In the genomic region with DNA sequence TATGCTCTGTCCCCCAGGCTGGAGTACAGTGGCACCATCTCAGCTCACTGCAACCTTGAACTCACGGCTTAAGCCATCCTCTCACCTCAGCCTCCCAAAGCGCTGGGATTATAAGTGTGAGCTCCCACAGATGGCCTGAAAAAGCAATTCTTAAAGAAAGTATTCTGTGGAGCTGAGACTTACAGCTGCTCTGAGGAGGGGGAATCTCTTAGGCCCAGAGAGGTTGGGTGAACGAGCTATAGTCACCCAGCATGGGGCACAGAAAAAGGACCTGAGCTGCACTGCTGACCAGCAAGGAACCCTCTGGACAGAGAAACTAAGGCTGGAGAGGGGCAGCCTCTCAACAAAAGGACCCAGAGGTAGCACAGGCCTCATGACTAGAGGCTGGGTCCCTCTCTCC, we compare ENCODE assay signal across 9 cellular contexts. TPM values are rescaled to one million over a fixed set of nuclear protein-coding genes. Genes with fewer than 3 reads are reported as not detected.
DNase-seq lines count a peak whose midpoint lies in the region; ATAC-seq and TF ChIP-seq lines count a peak whose summit lies in the region.
"Had no signal": no experiment of that assay in that cellular context is flagged by ENCODE, and none has a peak within 500 bp of the region (broad histone marks: within the 10 kb centered on the region; RNA-seq: fewer than 3 reads in every experiment).

No MANE protein-coding gene starts in this region.

- no peak overlapping the region for H2AFZ ChIP-seq in GM23248
- H2AFZ ChIP-seq in smooth muscle cell (ENCODE audit: low read depth), result no peak overlapping the region

- H3K27ac ChIP-seq in GM23248, result no peak overlapping the region
- H3K27ac ChIP-seq in smooth muscle cell (ENCODE audit: low read depth), result no peak overlapping the region
- H3K27ac ChIP-seq in substantia nigra (ENCODE audit: low read depth, low read length, poor library complexity, severe bottlenecking), result no peak overlapping the region

- peak overlapping the region; percentile 78 for H3K4me3 ChIP-seq in GM23248
- H3K4me3 ChIP-seq in foreskin fibroblast (ENCODE audit: low read depth in 1 of 2, low read length in 2 of 2), result peak overlapping the region; percentile 67 to 68
- H3K4me3 ChIP-seq in smooth muscle cell, result peak overlapping the region; percentile 72

- H3K27ac Mint-ChIP-seq in activated naive CD8-positive, alpha-beta T cell treated with anti-CD3 and anti-CD28 coated beads, Interleukin-2, amount 10 ng/mL, durations not matched to agents 7 days and 5 days, result no peak overlapping the region

- H3K36me3 Mint-ChIP-seq in activated naive CD8-positive, alpha-beta T cell treated with anti-CD3 and anti-CD28 coated beads, Interleukin-2, amount 10 ng/mL, durations not matched to agents 7 days and 5 days, result no peaks in the 10 kb centered on the region

- H3K9ac ChIP-seq in GM23248 (peak overlapping the region; percentile 83), smooth muscle cell (ENCODE audit: low read depth) (no peak overlapping the region)

- H3K79me2 ChIP-seq in GM23248 (ENCODE audit: insufficient read depth) (peaks cover 37% of the 10 kb centered on the region), smooth muscle cell (ENCODE audit: low read depth) (peaks cover 17% of the 10 kb centered on the region)

- H3F3A ChIP-seq in GM23248 (ENCODE audit: insufficient read depth), result peaks cover 9% of the 10 kb centered on the region
- H3F3A ChIP-seq in smooth muscle cell (ENCODE audit: low read depth), result peaks cover 15% of the 10 kb centered on the region

- no peak for DNase-seq in GM23248
- no peak for DNase-seq in activated naive CD8-positive, alpha-beta T cell treated with anti-CD3 and anti-CD28 coated beads, Interleukin-2, amount 10 ng/mL, durations not matched to agents 7 days and 5 days
- no peak for DNase-seq in foreskin fibroblast
- no peak for DNase-seq in smooth muscle cell (lab: John Stamatoyannopoulos, UW; ENCODE audit: unreplicated experiment)
- DNase-seq in AG08396 (ENCODE audit: low spot score), result no peak
- DNase-seq in substantia nigra (lab: John Stamatoyannopoulos, UW), result no peak
- DNase-seq in occipital lobe (lab: John Stamatoyannopoulos, UW), result no peak
- DNase-seq: NCI-H1417 had no signal

- H3K9me3 Mint-ChIP-seq in activated naive CD8-positive, alpha-beta T cell treated with anti-CD3 and anti-CD28 coated beads, Interleukin-2, amount 10 ng/mL, durations not matched to agents 7 days and 5 days, result no peaks in the 10 kb centered on the region

- peak overlapping the region; percentile 72 for H3K4me2 ChIP-seq in GM23248 (ENCODE audit: unreplicated experiment)
- H3K4me2 ChIP-seq in smooth muscle cell, result peak overlapping the region; percentile 96

- peaks cover 16% of the 10 kb centered on the region for H3K27me3 Mint-ChIP-seq in activated naive CD8-positive, alpha-beta T cell treated with anti-CD3 and anti-CD28 coated beads, Interleukin-2, amount 10 ng/mL, durations not matched to agents 7 days and 5 days

- H3K4me1 ChIP-seq in GM23248 (ENCODE audit: insufficient read depth) (peaks cover 4% of the 10 kb centered on the region; the same call in 1 of the 2 replicates), smooth muscle cell (ENCODE audit: low read depth) (peaks cover 16% of the 10 kb centered on the region)

- H3K9me3 ChIP-seq in GM23248 (ENCODE audit: low read depth), result no peaks in the 10 kb centered on the region
- no peaks in the 10 kb centered on the region for H3K9me3 ChIP-seq in smooth muscle cell (replicated peaks; ENCODE audit: low read depth)

- no peaks in the 10 kb centered on the region for H3K9me2 ChIP-seq in GM23248 (ENCODE audit: insufficient read depth)

- 80 to 86% methylated on average over 3 of the region's 3 CpGs for WGBS in GM23248 (ENCODE audit: low coverage in 1 of 2, low lambda C conversion rate in 2 of 2, missing lambda C conversion rate in 2 of 2), 2 experiments
- WGBS in smooth muscle cell (ENCODE audit: low lambda C conversion rate), result 96% methylated on average over 3 of the region's 3 CpGs

- TF ChIP-seq CTCF in foreskin fibroblast (IDR thresholded peaks at IDR 0.05; ENCODE audit: low read depth, low read length) (no peak), smooth muscle cell (IDR thresholded peaks at IDR 0.05; ENCODE audit: borderline replicate concordance, insufficient read depth, poor library complexity, severe bottlenecking) (no peak)

- H3K27me3 ChIP-seq in GM23248 (replicated peaks; ENCODE audit: insufficient read depth), result no peaks in the 10 kb centered on the region
- H3K27me3 ChIP-seq in smooth muscle cell (ENCODE audit: low read depth), result no peaks in the 10 kb centered on the region

- peak overlapping the region; percentile 90 for H3K4me3 Mint-ChIP-seq in activated naive CD8-positive, alpha-beta T cell treated with anti-CD3 and anti-CD28 coated beads, Interleukin-2, amount 10 ng/mL, durations not matched to agents 7 days and 5 days

- H3K36me3 ChIP-seq in GM23248 (ENCODE audit: low read depth), result peaks cover 3% of the 10 kb centered on the region; the same call in 1 of the 2 replicates
- no peaks in the 10 kb centered on the region for H3K36me3 ChIP-seq in smooth muscle cell (ENCODE audit: low read depth)

- H3K4me1 Mint-ChIP-seq in activated naive CD8-positive, alpha-beta T cell treated with anti-CD3 and anti-CD28 coated beads, Interleukin-2, amount 10 ng/mL, durations not matched to agents 7 days and 5 days, result peaks cover 9% of the 10 kb centered on the region

- POLR2A ChIA-PET in activated naive CD8-positive, alpha-beta T cell treated with anti-CD3 and anti-CD28 coated beads, Interleukin-2, amount 10 ng/mL, durations not matched to agents 7 days and 5 days (lab: Charles Lee), result interaction anchor here (0.6 to 1.7 kb wide), 5 partner anchors 11 to 336 kb away, joined by 3 to 5 read pairs (median 5); partner anchors contain the start of gene PAFAH2

- in situ Hi-C loops in GM23248 (cut with MboI), result no loop called here

- no peak for ATAC-seq in activated naive CD8-positive, alpha-beta T cell treated with anti-CD3 and anti-CD28 coated beads, Interleukin-2, amount 10 ng/mL, durations not matched to agents 7 days and 5 days (ENCODE audit: low read depth)
- no peak for ATAC-seq in HG03159 (IDR thresholded peaks at IDR 0.05; ENCODE audit: unreplicated experiment)

- H4K20me1 ChIP-seq in GM23248 (ENCODE audit: insufficient read depth) (no peaks in the 10 kb centered on the region), smooth muscle cell (ENCODE audit: low read depth) (peaks cover 9% of the 10 kb centered on the region)

RNA-seq across cellular contexts. Expression of gene PAQR7, which starts 1.3 kb away (rescaled TPM):
- total RNA-seq in GM23248 (2014; rRNA removed; shearing (Covaris generic)), result 18.6 and 20.6 TPM in 2 replicates
- polyA plus RNA-seq in GM23248 (2016; fragmentation: Nextera tagmentation; extraction: Ambion mirVana), result 12.7 and 12.9 TPM in 2 replicates
- 1 to 10 TPM; 4.7 to 5.2 TPM for total RNA-seq in activated naive CD8-positive, alpha-beta T cell treated with anti-CD3 and anti-CD28 coated beads, Interleukin-2, amount 10 ng/mL, durations not matched to agents 7 days and 5 days
- 8.8 and 10.0 TPM in 2 replicates for total RNA-seq in smooth muscle cell
- 2.9 and 3.7 TPM in 2 replicates for polyA plus RNA-seq in smooth muscle cell
- 8.1 TPM for total RNA-seq in occipital lobe

RNA-seq across cellular contexts. Expression of gene AUNIP, which starts 15.0 kb away (rescaled TPM):
- 1.6 and 2.2 TPM in 2 replicates for total RNA-seq in GM23248 (2014; rRNA removed; shearing (Covaris generic))
- polyA plus RNA-seq in GM23248 (2016; fragmentation: Nextera tagmentation; extraction: Ambion mirVana) (2.3 and 3.2 TPM in 2 replicates), smooth muscle cell (1.1 and 1.3 TPM in 2 replicates)
- total RNA-seq in activated naive CD8-positive, alpha-beta T cell treated with anti-CD3 and anti-CD28 coated beads, Interleukin-2, amount 10 ng/mL, durations not matched to agents 7 days and 5 days, result 1 to 10 TPM; 4.8 TPM
- total RNA-seq in smooth muscle cell (0.18 and 2.1 TPM in 2 replicates), occipital lobe (1.7 TPM)

RNA-seq across cellular contexts. Expression of gene STMN1, which starts 32.0 kb away (rescaled TPM):
- 44.8 and 45.2 TPM in 2 replicates for total RNA-seq in GM23248 (2014; rRNA removed; shearing (Covaris generic))
- 299 and 301 TPM in 2 replicates for polyA plus RNA-seq in GM23248 (2016; fragmentation: Nextera tagmentation; extraction: Ambion mirVana)
- total RNA-seq in activated naive CD8-positive, alpha-beta T cell treated with anti-CD3 and anti-CD28 coated beads, Interleukin-2, amount 10 ng/mL, durations not matched to agents 7 days and 5 days, result 100 to 1,000 TPM; 575 to 595 TPM
- total RNA-seq in smooth muscle cell, result 112 and 115 TPM in 2 replicates
- polyA plus RNA-seq in smooth muscle cell, result 309 and 331 TPM in 2 replicates
- total RNA-seq in occipital lobe, result 706 TPM

RNA-seq across cellular contexts. Expression of gene MTFR1L, which starts 54.5 kb away (rescaled TPM):
- 57.2 and 58.3 TPM in 2 replicates for total RNA-seq in GM23248 (2014; rRNA removed; shearing (Covaris generic))
- polyA plus RNA-seq in GM23248 (2016; fragmentation: Nextera tagmentation; extraction: Ambion mirVana), result 74.2 and 78.1 TPM in 2 replicates
- total RNA-seq in activated naive CD8-positive, alpha-beta T cell treated with anti-CD3 and anti-CD28 coated beads, Interleukin-2, amount 10 ng/mL, durations not matched to agents 7 days and 5 days, result 10 to 100 TPM; 40.8 to 41.3 TPM
- total RNA-seq in smooth muscle cell, result 39.9 and 47.2 TPM in 2 replicates
- polyA plus RNA-seq in smooth muscle cell, result 63.9 and 71.2 TPM in 2 replicates
- total RNA-seq in occipital lobe, result 32.8 TPM
